In the genomic region with DNA sequence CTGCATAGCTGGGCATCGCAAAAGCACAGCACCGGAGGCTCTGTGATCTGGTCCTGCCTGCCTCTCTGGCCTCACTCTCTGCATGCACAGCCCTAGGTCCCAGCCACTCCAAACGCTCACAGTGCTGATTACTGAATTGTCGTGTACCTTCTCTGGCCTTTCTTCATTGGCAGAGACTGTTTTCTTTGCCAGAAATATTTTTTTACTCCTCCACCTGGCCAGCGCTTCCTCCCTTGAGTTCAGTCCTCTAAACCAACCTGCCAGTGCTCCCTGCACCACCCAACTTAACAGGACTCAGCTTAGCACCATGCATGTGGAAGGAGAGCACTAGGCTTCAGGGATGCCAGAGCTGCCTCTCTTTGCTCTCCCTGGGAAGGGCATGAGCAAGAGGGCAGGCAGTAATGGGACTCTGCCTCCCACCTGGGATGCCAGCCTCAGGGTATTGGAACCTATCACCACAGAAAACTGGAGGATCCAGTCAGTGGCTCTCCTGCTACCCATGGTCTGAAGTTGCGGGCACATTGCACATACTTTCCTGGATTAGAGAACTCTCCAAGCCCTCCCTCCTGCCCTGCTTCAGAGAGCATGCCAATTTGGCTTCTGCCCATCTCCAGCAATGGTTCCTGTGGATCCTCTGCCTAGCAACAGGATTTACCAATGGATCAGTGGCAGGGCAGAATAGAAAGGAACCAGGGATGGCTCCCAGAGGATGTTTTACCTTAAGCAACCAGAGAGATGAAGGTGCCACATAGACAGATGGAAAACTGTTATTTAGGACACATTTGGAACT, we compare ENCODE assay signal across 25 cellular contexts. TPM values are rescaled to one million over a fixed set of nuclear protein-coding genes. Genes with fewer than 3 reads are reported as not detected.
DNase-seq lines count a peak whose midpoint lies in the region; ATAC-seq and TF ChIP-seq lines count a peak whose summit lies in the region.
"Had no signal": no experiment of that assay in that cellular context is flagged by ENCODE, and none has a peak within 500 bp of the region (broad histone marks: within the 10 kb centered on the region; RNA-seq: fewer than 3 reads in every experiment).

No MANE protein-coding gene starts in this region.

- H3K27ac Mint-ChIP-seq in activated CD8-positive, alpha-beta memory T cell treated with anti-CD3 and anti-CD28 coated beads, Interleukin-2, amount 10 ng/mL, durations not matched to agents 7 days and 5 days: no peak overlapping the region
- no peak overlapping the region for H3K27ac Mint-ChIP-seq in stimulated activated naive B cell treated with anti-CD40 and anti-IgM and Interleukin-4, amounts not matched to agents 10 μg/mL and 1 μg/mL and 100 μg/mL, for 72 hours
- H3K27ac Mint-ChIP-seq: activated naive CD4-positive, alpha-beta T cell treated with anti-CD3 and anti-CD28 coated beads, Interleukin-2, amount 50 U/mL, for 72 hours; activated T-helper 2 cell treated with anti-CD3 and anti-CD28 coated beads, Interferon-gamma antibody, Interleukin-2, Interleukin-4, amounts not matched to agents 10 μg/mL and 5 μg/mL and 100 μg/mL, durations not matched to agents 14 hours and 24 hours and 36 hours; nephron had no signal

- H3K4me1 Mint-ChIP-seq in activated CD8-positive, alpha-beta memory T cell treated with anti-CD3 and anti-CD28 coated beads, Interleukin-2, amount 10 ng/mL, durations not matched to agents 7 days and 5 days: no peaks in the 10 kb centered on the region
- H3K4me1 Mint-ChIP-seq in stimulated activated naive B cell treated with anti-CD40 and anti-IgM and Interleukin-4, amounts not matched to agents 10 μg/mL and 1 μg/mL and 100 μg/mL, for 72 hours: peaks cover 37 to 55% of the 10 kb centered on the region in 2 donors
- H3K4me1 Mint-ChIP-seq: nephron had no signal

- no peak for TF ChIP-seq CTCF in retinal pigment epithelial cell (conservative IDR thresholded peaks at IDR 0.05; ENCODE audit: low read depth, low read length)

- DNase-seq in activated CD8-positive, alpha-beta memory T cell treated with anti-CD3 and anti-CD28 coated beads, Interleukin-2, amount 10 ng/mL, durations not matched to agents 7 days and 5 days: peak; percentile 12
- DNase-seq in activated CD8-positive, alpha-beta memory T cell treated with anti-CD3 and anti-CD28 coated beads for 24 hours: no peak
- DNase-seq in NCI-H69 (lab: John Stamatoyannopoulos, UW) (peak; percentile 39), cerebellum (ENCODE audit: low spot score) (peak; percentile 88), retinal pigment epithelial cell (ENCODE audit: low read depth) (peak; percentile 14), AG20443 (ENCODE audit: low spot score) (no peak), NCI-H1417 (lab: John Stamatoyannopoulos, UW) (no peak)
- DNase-seq in stimulated activated naive B cell treated with anti-CD40 and anti-IgM and Interleukin-4, amounts not matched to agents 10 μg/mL and 1 μg/mL and 100 μg/mL, for 72 hours: no peak
- DNase-seq: activated CD4-positive, alpha-beta T cell treated with anti-CD3 and anti-CD28 coated beads, Interleukin-2, amount 50 U/mL, for 48 hours; COR-L47; DMS79 treated with DMSO at 0.1 percent for 48 hours; islet precursor cell; MM.1S; mucosa of descending colon; NCI-H1436 treated with DMSO at 0.1 percent for 48 hours; ovary; stimulated activated CD4-positive, alpha-beta T cell treated with anti-CD3 and anti-CD28 coated beads, Interleukin-2, amount 100 ng/mL, for 24 hours; T-helper 1 cell; transverse colon had no signal

- no peak for ATAC-seq in activated CD8-positive, alpha-beta memory T cell treated with anti-CD3 and anti-CD28 coated beads, Interleukin-2, amount 10 ng/mL, durations not matched to agents 7 days and 5 days
- no peak for ATAC-seq in stimulated activated naive B cell treated with anti-CD40 and anti-IgM and Interleukin-4, amounts not matched to agents 10 μg/mL and 1 μg/mL and 100 μg/mL, for 72 hours (replicated peaks)
- ATAC-seq: A549; activated naive CD4-positive, alpha-beta T cell treated with anti-CD3 and anti-CD28 coated beads, Interleukin-2, amount 50 U/mL, for 72 hours; mucosa of descending colon had no signal

- H3K9me3 Mint-ChIP-seq in activated CD8-positive, alpha-beta memory T cell treated with anti-CD3 and anti-CD28 coated beads, Interleukin-2, amount 10 ng/mL, durations not matched to agents 7 days and 5 days (ENCODE audit: low read depth): no peaks in the 10 kb centered on the region
- peaks cover 0 to 8% of the 10 kb centered on the region in 2 donors for H3K9me3 Mint-ChIP-seq in stimulated activated naive B cell treated with anti-CD40 and anti-IgM and Interleukin-4, amounts not matched to agents 10 μg/mL and 1 μg/mL and 100 μg/mL, for 72 hours
- H3K9me3 Mint-ChIP-seq: activated naive CD4-positive, alpha-beta T cell treated with anti-CD3 and anti-CD28 coated beads, Interleukin-2, amount 50 U/mL, for 72 hours; activated T-helper 2 cell treated with anti-CD3 and anti-CD28 coated beads, Interferon-gamma antibody, Interleukin-2, Interleukin-4, amounts not matched to agents 10 μg/mL and 5 μg/mL and 100 μg/mL, durations not matched to agents 14 hours and 24 hours and 36 hours; nephron had no signal

- CTCF ChIA-PET in activated CD8-positive, alpha-beta memory T cell treated with anti-CD3 and anti-CD28 coated beads, Interleukin-2, amount 10 ng/mL, durations not matched to agents 7 days and 5 days (lab: Charles Lee): no interaction called here

- peaks cover 9% of the 10 kb centered on the region for H3K27me3 Mint-ChIP-seq in activated CD8-positive, alpha-beta memory T cell treated with anti-CD3 and anti-CD28 coated beads, Interleukin-2, amount 10 ng/mL, durations not matched to agents 7 days and 5 days
- H3K27me3 Mint-ChIP-seq in stimulated activated naive B cell treated with anti-CD40 and anti-IgM and Interleukin-4, amounts not matched to agents 10 μg/mL and 1 μg/mL and 100 μg/mL, for 72 hours: no peaks in the 10 kb centered on the region

- H3K36me3 Mint-ChIP-seq in activated CD8-positive, alpha-beta memory T cell treated with anti-CD3 and anti-CD28 coated beads, Interleukin-2, amount 10 ng/mL, durations not matched to agents 7 days and 5 days: no peaks in the 10 kb centered on the region
- H3K36me3 Mint-ChIP-seq in stimulated activated naive B cell treated with anti-CD40 and anti-IgM and Interleukin-4, amounts not matched to agents 10 μg/mL and 1 μg/mL and 100 μg/mL, for 72 hours: peaks cover 0 to 4% of the 10 kb centered on the region in 2 donors
- H3K36me3 Mint-ChIP-seq: activated naive CD4-positive, alpha-beta T cell treated with anti-CD3 and anti-CD28 coated beads, Interleukin-2, amount 50 U/mL, for 72 hours had no signal

- no peak overlapping the region for H3K4me3 ChIP-seq in retinal pigment epithelial cell (ENCODE audit: low read length)
- H3K4me3 ChIP-seq: A549, dorsolateral prefrontal cortex, HAP-1, mucosa of descending colon, ovary, transverse colon had no signal

- no peak overlapping the region for H3K4me3 Mint-ChIP-seq in activated CD8-positive, alpha-beta memory T cell treated with anti-CD3 and anti-CD28 coated beads, Interleukin-2, amount 10 ng/mL, durations not matched to agents 7 days and 5 days
- no peak overlapping the region for H3K4me3 Mint-ChIP-seq in stimulated activated naive B cell treated with anti-CD40 and anti-IgM and Interleukin-4, amounts not matched to agents 10 μg/mL and 1 μg/mL and 100 μg/mL, for 72 hours
- H3K4me3 Mint-ChIP-seq: nephron had no signal

RNA-seq across cellular contexts. Expression of a gene that starts 37.0 kb away (rescaled TPM):
- under 1 TPM in 1 of 2 experiments, not detected in 1; 0.12 TPM for total RNA-seq in activated CD8-positive, alpha-beta memory T cell treated with anti-CD3 and anti-CD28 coated beads, Interleukin-2, amount 10 ng/mL, durations not matched to agents 7 days and 5 days
- total RNA-seq in cerebellum: 51.8 TPM

Comparison
In these comparisons a context has a peak if more than half of its experiments do, and no peak if none do; other contexts are left out.
1. DNase-seq: peak in activated CD8-positive, alpha-beta memory T cell treated with anti-CD3 and anti-CD28 coated beads, Interleukin-2, amount 10 ng/mL, durations not matched to agents 7 days and 5 days (single experiment), NCI-H69 (single experiment), cerebellum (single experiment) and retinal pigment epithelial cell (single experiment); none in activated CD8-positive, alpha-beta memory T cell treated with anti-CD3 and anti-CD28 coated beads for 24 hours (single experiment), AG20443 (single experiment), stimulated activated naive B cell treated with anti-CD40 and anti-IgM and Interleukin-4, amounts not matched to agents 10 μg/mL and 1 μg/mL and 100 μg/mL, for 72 hours (single experiment) and NCI-H1417 (0 of 3).
2. RNA of a gene that starts 37.0 kb away (total RNA-seq): 51.8 TPM in cerebellum (single experiment); 0.12 TPM in activated CD8-positive, alpha-beta memory T cell treated with anti-CD3 and anti-CD28 coated beads, Interleukin-2, amount 10 ng/mL, durations not matched to agents 7 days and 5 days; every median in the first group is over 10 times any median in the second.